In the genomic region with DNA sequence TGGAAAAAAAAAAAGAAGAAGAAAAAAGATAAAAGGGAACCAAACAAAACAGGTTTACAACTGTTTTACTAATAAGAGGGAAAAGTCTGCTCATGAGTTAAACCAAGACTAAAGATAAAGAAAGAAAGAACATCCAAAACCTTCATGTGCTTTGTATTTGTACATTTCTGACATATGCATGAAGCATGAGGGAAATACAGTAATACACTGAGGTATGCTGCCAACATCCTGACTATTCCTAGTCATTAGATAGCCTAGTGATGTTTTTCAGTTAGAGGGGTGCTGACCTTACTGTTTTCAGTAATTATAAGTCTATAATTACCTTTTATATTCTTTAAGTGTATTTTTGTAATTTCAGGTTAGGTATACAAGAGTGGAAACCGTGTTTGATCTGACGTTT, we compare ENCODE assay signal across 31 cellular contexts.
"Had no signal": no experiment of that assay in that cellular context is flagged by ENCODE, and none has a peak within 500 bp of the region (broad histone marks: within the 10 kb centered on the region; RNA-seq: fewer than 3 reads in every experiment).

No MANE protein-coding gene starts in this region.

- H3K27me3 ChIP-seq: hepatocyte, left lung, sigmoid colon, stomach, suprapubic skin, transverse colon, uterus had no signal

- H3K9me3 ChIP-seq: sigmoid colon, suprapubic skin, transverse colon, uterus had no signal

- H3K4me1 ChIP-seq: left lung, suprapubic skin, transverse colon, uterus had no signal

- H2AFZ ChIP-seq: hepatocyte had no signal

- H3K36me3 ChIP-seq: left lung, sigmoid colon, stomach, suprapubic skin, transverse colon, uterus, WERI-Rb-1 had no signal

- FAIRE-seq: endometrium, frontal cortex, TTC549 had no signal

- DNase-seq: activated CD4-positive, alpha-beta T cell treated with anti-CD3 and anti-CD28 coated beads, Interleukin-2, amount 10 ng/mL, durations not matched to agents 7 days and 5 days; activated CD4-positive, CD25-positive, alpha-beta regulatory T cell treated with anti-CD3 and anti-CD28 coated beads, Interleukin-2, amount 50 U/mL, for 72 hours; activated CD8-positive, alpha-beta T cell treated with anti-CD3 and anti-CD28 coated beads, Interleukin-2, amount 10 ng/mL, durations not matched to agents 7 days and 5 days; activated gamma-delta T cell; amniotic stem cell; effector CD4-positive, alpha-beta T cell; erythroblast; glutamatergic neuron; immature natural killer cell; kidney glomerular epithelial cell; left lung; naive thymus-derived CD4-positive, alpha-beta T cell; occipital lobe; posterior cingulate gyrus; sigmoid colon; stimulated activated CD4-positive, alpha-beta T cell treated with anti-CD3 and anti-CD28 coated beads, Interleukin-15, amount 100 ng/mL, for 24 hours; stomach; transverse colon; uterus; WERI-Rb-1 had no signal

- H3K4me3 Mint-ChIP-seq: activated CD4-positive, alpha-beta T cell treated with anti-CD3 and anti-CD28 coated beads, Interleukin-2, amount 10 ng/mL, durations not matched to agents 7 days and 5 days; activated CD8-positive, alpha-beta T cell treated with anti-CD3 and anti-CD28 coated beads, Interleukin-2, amount 10 ng/mL, durations not matched to agents 7 days and 5 days; activated T-helper 1 cell treated with anti-CD3 and anti-CD28 coated beads, Interleukin-12 subunit alpha, Interleukin-12 subunit beta, Interleukin-2, Interleukin-4 antibody, amounts not matched to agents 30 ng/mL and 10 ng/mL and 1 ng/mL, durations not matched to agents 14 hours and 24 hours and 36 hours; immature natural killer cell; naive thymus-derived CD4-positive, alpha-beta T cell; neural crest cell; stimulated activated memory B cell treated with anti-CD40 and anti-IgM and Interleukin-4, amounts not matched to agents 10 μg/mL and 1 μg/mL and 100 μg/mL, for 72 hours had no signal

- H3K79me2 ChIP-seq: hepatocyte had no signal

- H3K4me2 ChIP-seq: hepatocyte, smooth muscle cell had no signal

- H3K27ac ChIP-seq: hepatocyte, left lung, sigmoid colon, stomach, suprapubic skin, transverse colon, uterus, WERI-Rb-1 had no signal

- H3K4me1 Mint-ChIP-seq: activated CD4-positive, alpha-beta T cell treated with anti-CD3 and anti-CD28 coated beads, Interleukin-2, amount 10 ng/mL, durations not matched to agents 7 days and 5 days; immature natural killer cell; naive thymus-derived CD4-positive, alpha-beta T cell; stimulated activated memory B cell treated with anti-CD40 and anti-IgM and Interleukin-4, amounts not matched to agents 10 μg/mL and 1 μg/mL and 100 μg/mL, for 72 hours had no signal

- ATAC-seq: activated CD8-positive, alpha-beta T cell treated with anti-CD3 and anti-CD28 coated beads, Interleukin-2, amount 10 ng/mL, durations not matched to agents 7 days and 5 days; activated naive CD4-positive, alpha-beta T cell treated with anti-CD3 and anti-CD28 coated beads, Interleukin-2, amount 50 U/mL, for 72 hours; left lung; naive thymus-derived CD4-positive, alpha-beta T cell; stimulated activated memory B cell treated with anti-CD40 and anti-IgM and Interleukin-4, amounts not matched to agents 10 μg/mL and 1 μg/mL and 100 μg/mL, for 72 hours had no signal

- H3K36me3 Mint-ChIP-seq: activated naive CD4-positive, alpha-beta T cell treated with anti-CD3 and anti-CD28 coated beads, Interleukin-2, amount 50 U/mL, for 72 hours; immature natural killer cell; naive thymus-derived CD4-positive, alpha-beta T cell; stimulated activated memory B cell treated with anti-CD40 and anti-IgM and Interleukin-4, amounts not matched to agents 10 μg/mL and 1 μg/mL and 100 μg/mL, for 72 hours had no signal

- H3K27ac Mint-ChIP-seq: activated CD4-positive, alpha-beta T cell treated with anti-CD3 and anti-CD28 coated beads, Interleukin-2, amount 10 ng/mL, durations not matched to agents 7 days and 5 days; activated CD8-positive, alpha-beta T cell treated with anti-CD3 and anti-CD28 coated beads, Interleukin-2, amount 10 ng/mL, durations not matched to agents 7 days and 5 days; activated T-helper 1 cell treated with anti-CD3 and anti-CD28 coated beads, Interleukin-12 subunit alpha, Interleukin-12 subunit beta, Interleukin-2, Interleukin-4 antibody, amounts not matched to agents 30 ng/mL and 10 ng/mL and 1 ng/mL, durations not matched to agents 14 hours and 24 hours and 36 hours; immature natural killer cell; naive thymus-derived CD4-positive, alpha-beta T cell; stimulated activated memory B cell treated with anti-CD40 and anti-IgM and Interleukin-4, amounts not matched to agents 10 μg/mL and 1 μg/mL and 100 μg/mL, for 72 hours had no signal

- H3K4me3 ChIP-seq: hepatocyte, left lung, lung, sigmoid colon, smooth muscle cell, stomach, suprapubic skin, transverse colon, uterus had no signal

- H3K9me3 Mint-ChIP-seq: activated CD4-positive, alpha-beta T cell treated with anti-CD3 and anti-CD28 coated beads, Interleukin-2, amount 10 ng/mL, durations not matched to agents 7 days and 5 days; activated T-helper 1 cell treated with anti-CD3 and anti-CD28 coated beads, Interleukin-12 subunit alpha, Interleukin-12 subunit beta, Interleukin-2, Interleukin-4 antibody, amounts not matched to agents 30 ng/mL and 10 ng/mL and 1 ng/mL, durations not matched to agents 14 hours and 24 hours and 36 hours had no signal

- H3K27me3 Mint-ChIP-seq: activated CD4-positive, alpha-beta T cell treated with anti-CD3 and anti-CD28 coated beads, Interleukin-2, amount 10 ng/mL, durations not matched to agents 7 days and 5 days; naive thymus-derived CD4-positive, alpha-beta T cell; stimulated activated memory B cell treated with anti-CD40 and anti-IgM and Interleukin-4, amounts not matched to agents 10 μg/mL and 1 μg/mL and 100 μg/mL, for 72 hours had no signal
